24 cellular contexts compared by ENCODE assay signal in genomic region chr22:22428222-22429098, GRCh38.
A peak's percentile ranks its signal among the peaks of the same experiment; 100 is the strongest.
DNase-seq lines count a peak whose midpoint lies in the region; ATAC-seq, FAIRE-seq and TF ChIP-seq lines count a peak whose summit lies in the region.
"Had no signal": no experiment of that assay in that cellular context is flagged by ENCODE, and none has a peak within 500 bp of the region (broad histone marks: within the 10 kb centered on the region; RNA-seq: fewer than 3 reads in every experiment).

No MANE protein-coding gene starts in this region.

- no peak overlapping the region for H3K4me3 ChIP-seq in HepG2 (replicated peaks in 1 of 3; ENCODE audit: insufficient read depth in 1 of 3, low read depth in 2 of 3, low read length in 3 of 3)
- H3K4me3 ChIP-seq in right lobe of liver: no peak overlapping the region
- H3K4me3 ChIP-seq in K562: no peak overlapping the region
- no peak overlapping the region for H3K4me3 ChIP-seq in vagina
- H3K4me3 ChIP-seq: A549, HAP-1 had no signal

- H3K27me3 Mint-ChIP-seq in naive B cell: no peaks in the 10 kb centered on the region

- no peak for TF ChIP-seq POLR2A in HepG2 (IDR thresholded peaks at IDR 0.05; ENCODE audit: insufficient read depth in 1 of 2, low read depth in 2 of 2, low read length in 2 of 2)
- no peak for TF ChIP-seq POLR2A in right lobe of liver (IDR thresholded peaks at IDR 0.05)
- TF ChIP-seq POLR2A in K562 (conservative IDR thresholded peaks at IDR 0.05): no peak
- no peak for TF ChIP-seq POLR2A in vagina (IDR thresholded peaks at IDR 0.05)

- H3K27ac ChIP-seq in HepG2 (ENCODE audit: extremely low read length, insufficient read depth, low read length): no peak overlapping the region
- no peak overlapping the region for H3K27ac ChIP-seq in right lobe of liver
- no peak overlapping the region for H3K27ac ChIP-seq in K562 (ENCODE audit: extremely low read depth, low read depth, low read length)
- no peak overlapping the region for H3K27ac ChIP-seq in vagina
- H3K27ac ChIP-seq: A549 had no signal

- peak overlapping the region; percentile 47; the same call in 1 of the 2 replicates for H3K4me2 ChIP-seq in HepG2 (ENCODE audit: low read depth, low read length)
- no peak overlapping the region for H3K4me2 ChIP-seq in K562 (ENCODE audit: insufficient read depth, low read length)
- H3K4me2 ChIP-seq: A549 had no signal

- CTCF ChIA-PET in HepG2 (lab: Yijun Ruan, JAX; ENCODE audit: low intra/inter-chr PET ratio, low total read pairs): no interaction called here
- CTCF ChIA-PET in K562 (lab: Yijun Ruan, JAX; ENCODE audit: low intra/inter-chr PET ratio): interaction anchor here (0.6 to 1.0 kb wide), 2 partner anchors 16 to 282 kb away, joined by 3 to 4 read pairs; no protein-coding TSS in a partner anchor

- DNase-seq in HepG2 (ENCODE audit: low spot score): no peak
- DNase-seq in right lobe of liver: no peak
- no peak for DNase-seq in K562 (ENCODE audit: extremely low read depth in 1 of 4, low spot score in 3 of 4)
- no peak for DNase-seq in naive B cell
- DNase-seq in vagina (ENCODE audit: extremely low spot score in 2 of 2): peak; percentile 49 to 58
- DNase-seq in NAMALWA (ENCODE audit: low spot score): no peak
- DNase-seq in stimulated activated CD8-positive, alpha-beta memory T cell treated with anti-CD3 and anti-CD28 coated beads, Interleukin-4, amount 100 ng/mL, for 48 hours: no peak
- DNase-seq: 8988T; ACHN; AML-193; C1 segment of cervical spinal cord; Calu3; CD4-positive, alpha-beta memory T cell; COR-L47; DMS53; DMS79 treated with DMSO at 0.1 percent for 48 hours; GF-D8; GOT3; HFFc6 had no signal

- H3K27me3 ChIP-seq in HepG2 (ENCODE audit: control insufficient read depth in 1 of 2, insufficient read depth in 2 of 2, low read length in 2 of 2) (no peaks in the 10 kb centered on the region), right lobe of liver (no peaks in the 10 kb centered on the region), K562 (ENCODE audit: control insufficient read depth in 2 of 2, insufficient read depth in 2 of 2, low read length in 2 of 2) (peaks cover 29 to 53% of the 10 kb centered on the region in 2 experiments), vagina (no peaks in the 10 kb centered on the region)

- H3K79me2 ChIP-seq in HepG2 (ENCODE audit: insufficient read depth, low read length) (no peaks in the 10 kb centered on the region), K562 (ENCODE audit: control insufficient read depth, insufficient read depth, low read length) (no peaks in the 10 kb centered on the region)

- TF ChIP-seq CTCF in HepG2 (CRISPR knock-in tag; IDR thresholded peaks at IDR 0.05) (no peak), right lobe of liver (IDR thresholded peaks at IDR 0.05) (no peak), K562 (IDR thresholded peaks at IDR 0.05 in 2 of 3, conservative IDR thresholded peaks at IDR 0.05 in 1 of 3; ENCODE audit: insufficient read depth in 2 of 3, low read depth in 1 of 3, low read length in 3 of 3) (no peak), vagina (IDR thresholded peaks at IDR 0.05) (no peak)

- H3K9me1 ChIP-seq in K562 (ENCODE audit: control insufficient read depth, insufficient read depth, low read length): peaks cover 2% of the 10 kb centered on the region

- H3K9me3 ChIP-seq in HepG2 (ENCODE audit: low read length) (no peaks in the 10 kb centered on the region), right lobe of liver (no peaks in the 10 kb centered on the region), K562 (replicated peaks; ENCODE audit: control insufficient read depth, insufficient read depth, low read depth, low read length) (no peaks in the 10 kb centered on the region), vagina (no peaks in the 10 kb centered on the region)
- H3K9me3 ChIP-seq: A549, HAP-1 had no signal

- FAIRE-seq in HepG2 (lab: Jason Lieb, UNC): peak; percentile 26
- no peak for FAIRE-seq in K562 (lab: Jason Lieb, UNC)
- FAIRE-seq: A549, GM18507, H54 had no signal

- peak overlapping the region in 4 of 6 donors; percentile 11 to 88 (median 47) for H3K27ac Mint-ChIP-seq in naive B cell
- H3K27ac Mint-ChIP-seq: HFFc6 had no signal

- no peaks in the 10 kb centered on the region for H3K36me3 Mint-ChIP-seq in naive B cell
- H3K36me3 Mint-ChIP-seq: CD4-positive, alpha-beta memory T cell had no signal

- no peak overlapping the region for H2AFZ ChIP-seq in HepG2 (ENCODE audit: low read length)
- H2AFZ ChIP-seq in K562 (ENCODE audit: low read depth, low read length): no peak overlapping the region

- H3K4me1 ChIP-seq in HepG2 (ENCODE audit: insufficient read depth, low read length): peaks cover 63% of the 10 kb centered on the region
- H3K4me1 ChIP-seq in right lobe of liver: no peaks in the 10 kb centered on the region
- no peaks in the 10 kb centered on the region for H3K4me1 ChIP-seq in K562 (replicated peaks in 1 of 2; ENCODE audit: control insufficient read depth in 2 of 2, insufficient read depth in 2 of 2, low read length in 2 of 2)
- no peaks in the 10 kb centered on the region for H3K4me1 ChIP-seq in vagina
- H3K4me1 ChIP-seq: A549, HAP-1 had no signal

- H3K4me1 Mint-ChIP-seq in naive B cell: peaks cover 76 to 88% (median 83%) of the 10 kb centered on the region in 3 donors
- H3K4me1 Mint-ChIP-seq: CD4-positive, alpha-beta memory T cell had no signal

- intact Hi-C loops in HepG2 (cut with micrococcal nuclease; ENCODE audit: unreplicated experiment) (no loop called here), right lobe of liver (cut with DNase I) (no loop called here), K562 (cut with micrococcal nuclease) (loop anchor here (10.0 kb wide), 1 partner anchor 394 kb away; no protein-coding TSS in a partner anchor), vagina (cut with DNase I) (no loop called here)

- ATAC-seq in HepG2: peak; percentile 53
- ATAC-seq in right lobe of liver: no peak
- ATAC-seq in K562: no peak
- no peak for ATAC-seq in naive B cell (ENCODE audit: low read depth in 2 of 2)
- ATAC-seq in HG03354 (IDR thresholded peaks at IDR 0.05; ENCODE audit: poor library complexity, severe bottlenecking, unreplicated experiment): no peak
- ATAC-seq: A549 had no signal

- H4K20me1 ChIP-seq in HepG2 (ENCODE audit: insufficient read depth, low read length) (no peaks in the 10 kb centered on the region), K562 (replicated peaks; ENCODE audit: control insufficient read depth, insufficient read depth, low read length) (peaks cover 32% of the 10 kb centered on the region)

- H3K9ac ChIP-seq in HepG2 (ENCODE audit: insufficient read depth, low read depth, low read length) (no peak overlapping the region), K562 (ENCODE audit: insufficient read depth in 1 of 2, low read depth in 2 of 2, low read length in 2 of 2) (no peak overlapping the region)

- TF ChIP-seq EP300 in HepG2 (IDR thresholded peaks at IDR 0.05; ENCODE audit: low read depth in 2 of 2, low read length in 2 of 2): no peak
- TF ChIP-seq EP300 in HepG2 (CRISPR knock-in tag; IDR thresholded peaks at IDR 0.05; ENCODE audit: borderline replicate concordance): no peak
- TF ChIP-seq EP300 in K562 (IDR thresholded peaks at IDR 0.05; ENCODE audit: low read length): no peak

- peak overlapping the region in 4 of 8 donors; percentile 53 to 88 (median 70) for H3K4me3 Mint-ChIP-seq in naive B cell
- H3K4me3 Mint-ChIP-seq: CD4-positive, alpha-beta memory T cell; HFFc6 had no signal

- POLR2A ChIA-PET in HepG2 (lab: Yijun Ruan, JAX) (no interaction called here), K562 (lab: Yijun Ruan, JAX) (interaction anchor here (0.5 to 1.5 kb wide), 7 partner anchors 13 to 449 kb away, joined by 3 to 5 read pairs (median 3); no protein-coding TSS in a partner anchor)

- BruUV-seq in HepG2 (replicated peaks; lab: Mats Ljungman, UMichigan) (no TSS peak), K562 (replicated peaks; lab: Mats Ljungman, UMichigan) (no TSS peak)

- H3K36me3 ChIP-seq in HepG2 (replicated peaks in 1 of 2; ENCODE audit: control insufficient read depth in 1 of 2, insufficient read depth in 2 of 2, low read length in 2 of 2): no peaks in the 10 kb centered on the region
- H3K36me3 ChIP-seq in right lobe of liver: no peaks in the 10 kb centered on the region
- no peaks in the 10 kb centered on the region for H3K36me3 ChIP-seq in K562 (ENCODE audit: control insufficient read depth, insufficient read depth, low read length)
- H3K36me3 ChIP-seq in vagina: no peaks in the 10 kb centered on the region
- H3K36me3 ChIP-seq: HAP-1 had no signal

- WGBS in HepG2 (ENCODE audit: low lambda C conversion rate): 0% methylated on average over 4 of the region's 8 CpGs
- 80% methylated on average over 1 of the region's 8 CpGs for WGBS in right lobe of liver (ENCODE audit: insufficient coverage, low coverage, low lambda C conversion rate, missing lambda C conversion rate)
- under 1% methylated on average over 8 of the region's 8 CpGs for WGBS in K562 (ENCODE audit: insufficient coverage, low coverage, missing lambda C conversion rate)

- in situ Hi-C loops in HepG2 (cut with HindIII; ENCODE audit: extremely low pct_ligation_motif_present, low pct_unique_long_range_greater_than_20kb): loop anchor here (5.0 kb wide), 1 partner anchor 76 kb away; no protein-coding TSS in a partner anchor
- in situ Hi-C loops in K562 (cut with MboI): no loop called here

- TF ChIP-seq RAD21 in HepG2 (CRISPR knock-in tag; IDR thresholded peaks at IDR 0.05): no peak
- no peak for TF ChIP-seq RAD21 in K562 (CRISPR knock-in tag; conservative IDR thresholded peaks at IDR 0.05 in 1 of 2, IDR thresholded peaks at IDR 0.05 in 1 of 2)

- H3K9me3 Mint-ChIP-seq in naive B cell: peaks cover 0 to 1% (median 0%) of the 10 kb centered on the region in 7 donors
- H3K9me3 Mint-ChIP-seq: CD4-positive, alpha-beta memory T cell; HFFc6 had no signal

TF ChIP-seq in K562, 482 proteins besides CTCF, POLR2A, EP300 and RAD21 (continues in another document):
- no peak for TF ChIP-seq SIX5 (IDR thresholded peaks at IDR 0.05; ENCODE audit: borderline replicate concordance in 1 of 2, insufficient read depth in 1 of 2, low read depth in 1 of 2, low read length in 2 of 2)

Comparison
In these comparisons a context has a peak if more than half of its experiments do, and no peak if none do; other contexts are left out.
1. DNase-seq: peak in vagina (2 of 2); none in HepG2 (single experiment), right lobe of liver (0 of 3), K562 (0 of 4), naive B cell (single experiment), NAMALWA (single experiment) and stimulated activated CD8-positive, alpha-beta memory T cell treated with anti-CD3 and anti-CD28 coated beads, Interleukin-4, amount 100 ng/mL, for 48 hours (single experiment).
2. Of the 241 proteins assayed by ChIP-seq in both HepG2 and K562: peak only in HepG2: none; only in K562: FOXO4, GMEB1, HDAC6, MTF1, ZC3H4 and ZNF253; in both: none; in neither: 234; mixed calls (peak in some experiments, not most) for 1.